ENCODE assay signal across 12 cellular contexts in the genomic region with DNA sequence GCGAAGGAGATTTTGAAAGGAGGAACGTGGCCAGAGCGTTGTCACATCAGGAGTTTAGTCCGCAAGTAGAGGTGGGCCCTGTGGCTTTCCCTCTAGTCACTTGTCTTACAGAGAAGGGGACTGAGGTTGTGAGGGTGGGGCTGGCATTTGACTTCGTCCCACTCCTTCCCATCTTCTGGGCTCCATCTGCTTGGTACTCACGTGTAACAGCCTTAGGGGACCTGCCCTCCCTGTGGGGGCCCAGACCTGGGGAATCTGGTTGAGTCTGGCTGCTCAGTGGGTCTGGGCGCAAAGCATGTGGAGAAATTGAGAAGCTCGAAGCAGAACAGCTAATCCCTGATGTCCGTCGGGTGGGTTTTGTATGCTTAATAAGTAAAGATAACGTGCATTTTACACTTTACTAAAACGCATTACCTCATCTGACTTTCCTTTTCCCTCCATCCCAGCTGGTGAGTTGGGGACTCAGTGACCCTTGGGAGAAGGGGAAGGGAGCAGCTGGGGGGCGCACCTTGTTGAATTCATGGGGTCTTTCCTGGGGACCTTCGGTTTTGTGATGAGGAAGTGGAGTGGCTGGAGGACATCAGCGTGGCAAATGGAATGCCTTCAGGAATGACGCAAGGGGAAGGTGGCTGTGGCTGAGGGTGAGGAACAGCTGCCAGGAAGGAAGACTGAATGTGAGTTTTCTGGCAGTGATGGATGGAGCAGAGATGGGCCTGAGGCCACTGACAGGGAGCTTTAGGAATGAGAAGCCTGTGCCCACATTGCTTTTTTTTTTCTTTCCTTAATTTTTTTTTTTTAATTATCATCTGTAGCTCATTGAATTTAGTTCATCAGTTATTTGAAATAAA. TPM values are rescaled to one million over a fixed set of nuclear protein-coding genes. Genes with fewer than 3 reads are reported as not detected.
DNase-seq lines count a peak whose midpoint lies in the region; ATAC-seq and TF ChIP-seq lines count a peak whose summit lies in the region.
"Had no signal": no experiment of that assay in that cellular context is flagged by ENCODE, and none has a peak within 500 bp of the region (broad histone marks: within the 10 kb centered on the region; RNA-seq: fewer than 3 reads in every experiment).

No MANE protein-coding gene starts in this region.

- DNase-seq in Calu3 (peak; percentile 54), fibroblast of the aortic adventitia (ENCODE audit: low read depth) (peak; percentile 79), progenitor cell of endocrine pancreas (ENCODE audit: low spot score, unreplicated experiment) (no peak), OCI-LY7 (ENCODE audit: low spot score) (no peak), activated gamma-delta T cell (lab: John Stamatoyannopoulos, UW) (no peak), natural killer cell (no peak)
- DNase-seq in CD8-positive, alpha-beta T cell, result no peak
- DNase-seq: activated CD4-positive, alpha-beta T cell treated with anti-CD3 and anti-CD28 coated beads, Interleukin-2, amount 50 U/mL, for 1 hour; cortex of kidney; NCI-H1417 treated with DMSO at 0.1 percent for 48 hours had no signal

- BruUV-seq in Calu3 (replicated peaks; lab: Mats Ljungman, UMichigan) (no TSS peak), OCI-LY7 (replicated peaks; lab: Mats Ljungman, UMichigan) (no TSS peak)

- H3K9me2 ChIP-seq in OCI-LY7 (ENCODE audit: insufficient read depth, low read length), result no peaks in the 10 kb centered on the region

- intact Hi-C loops in Calu3 (cut with micrococcal nuclease; ENCODE audit: unreplicated experiment), result no loop called here
- intact Hi-C loops in OCI-LY7 (cut with micrococcal nuclease; ENCODE audit: unreplicated experiment), result no loop called here
- intact Hi-C loops in natural killer cell (cut with micrococcal nuclease), result no loop called here
- intact Hi-C loops in CD8-positive, alpha-beta T cell (cut with DNase I, micrococcal nuclease), result no loop called here

- H3K27ac Mint-ChIP-seq in Calu3 (ENCODE audit: unreplicated experiment) (peak overlapping the region; percentile 76), progenitor cell of endocrine pancreas (peak overlapping the region; percentile 11), natural killer cell (no peak overlapping the region)
- H3K27ac Mint-ChIP-seq in CD8-positive, alpha-beta T cell, result no peak overlapping the region

- POLR2A ChIA-PET in OCI-LY7 (lab: Charles Lee), result no interaction called here
- POLR2A ChIA-PET in CD8-positive, alpha-beta T cell (lab: Charles Lee), result no interaction called here

- H2AFZ ChIP-seq in OCI-LY7 (ENCODE audit: low read length), result no peak overlapping the region

- H4K20me1 ChIP-seq in OCI-LY7 (ENCODE audit: insufficient read depth, low read length), result no peaks in the 10 kb centered on the region

- no peaks in the 10 kb centered on the region for H3K9me3 ChIP-seq in OCI-LY7 (ENCODE audit: low read length)
- no peaks in the 10 kb centered on the region for H3K9me3 ChIP-seq in CD8-positive, alpha-beta T cell (ENCODE audit: low read length)
- H3K9me3 ChIP-seq: tibial nerve had no signal

- H3K36me3 Mint-ChIP-seq in Calu3 (ENCODE audit: insufficient read depth, unreplicated experiment) (peaks cover 28% of the 10 kb centered on the region), progenitor cell of endocrine pancreas (ENCODE audit: insufficient read depth) (peaks cover 3% of the 10 kb centered on the region), natural killer cell (no peaks in the 10 kb centered on the region)
- no peaks in the 10 kb centered on the region for H3K36me3 Mint-ChIP-seq in CD8-positive, alpha-beta T cell

- ATAC-seq in SK-N-SH treated with all-trans-retinoic acid at 6 μM for 48 hours, result peak; percentile 59
- no peak for ATAC-seq in natural killer cell
- no peak for ATAC-seq in CD8-positive, alpha-beta T cell

- no peak overlapping the region for H3K4me3 ChIP-seq in fibroblast of the aortic adventitia (ENCODE audit: low read depth, low read length)
- no peak overlapping the region for H3K4me3 ChIP-seq in OCI-LY7 (ENCODE audit: low read depth, low read length, poor library complexity, severe bottlenecking)
- no peak overlapping the region for H3K4me3 ChIP-seq in CD8-positive, alpha-beta T cell (ENCODE audit: low read depth, low read length)
- H3K4me3 ChIP-seq: tibial nerve had no signal

- H3K4me3 Mint-ChIP-seq in Calu3 (ENCODE audit: low read depth, unreplicated experiment) (peak overlapping the region; percentile 27), progenitor cell of endocrine pancreas (ENCODE audit: low read depth) (no peak overlapping the region), natural killer cell (no peak overlapping the region)
- H3K4me3 Mint-ChIP-seq in CD8-positive, alpha-beta T cell, result no peak overlapping the region

- no peaks in the 10 kb centered on the region for H3K36me3 ChIP-seq in OCI-LY7 (ENCODE audit: insufficient read depth, low read length)
- H3K36me3 ChIP-seq in CD8-positive, alpha-beta T cell (ENCODE audit: insufficient read depth, low read length), result no peaks in the 10 kb centered on the region
- H3K36me3 ChIP-seq: tibial nerve had no signal

- H3K4me2 ChIP-seq in OCI-LY7 (ENCODE audit: low read length), result no peak overlapping the region

- H3K9me3 Mint-ChIP-seq in Calu3 (ENCODE audit: low read depth, unreplicated experiment), result no peaks in the 10 kb centered on the region
- H3K9me3 Mint-ChIP-seq in progenitor cell of endocrine pancreas (ENCODE audit: low read depth), result no peaks in the 10 kb centered on the region
- H3K9me3 Mint-ChIP-seq in natural killer cell, result no peaks in the 10 kb centered on the region
- H3K9me3 Mint-ChIP-seq in CD8-positive, alpha-beta T cell, result no peaks in the 10 kb centered on the region

- no peak overlapping the region for H3K27ac ChIP-seq in OCI-LY7 (ENCODE audit: low read depth, low read length, poor library complexity, severe bottlenecking)
- H3K27ac ChIP-seq in CD8-positive, alpha-beta T cell (ENCODE audit: low read depth, low read length), result no peak overlapping the region

- no peaks in the 10 kb centered on the region for H3K4me1 ChIP-seq in OCI-LY7 (ENCODE audit: insufficient read depth, low read length, poor library complexity, severe bottlenecking)
- no peaks in the 10 kb centered on the region for H3K4me1 ChIP-seq in CD8-positive, alpha-beta T cell (ENCODE audit: insufficient read depth, low read length)

- H3K27me3 Mint-ChIP-seq in Calu3 (ENCODE audit: unreplicated experiment), result no peaks in the 10 kb centered on the region
- no peaks in the 10 kb centered on the region for H3K27me3 Mint-ChIP-seq in progenitor cell of endocrine pancreas
- H3K27me3 Mint-ChIP-seq in natural killer cell (ENCODE audit: low read depth in 2 of 2), result peaks cover 7 to 12% of the 10 kb centered on the region in 2 donors
- peaks cover 14% of the 10 kb centered on the region for H3K27me3 Mint-ChIP-seq in CD8-positive, alpha-beta T cell (ENCODE audit: low read depth)

- no peaks in the 10 kb centered on the region for H3K27me3 ChIP-seq in CD8-positive, alpha-beta T cell (ENCODE audit: insufficient read depth, low read length)
- H3K27me3 ChIP-seq: tibial nerve had no signal

- CTCF ChIA-PET in Calu3 (lab: Charles Lee), result interaction anchor here (0.5 to 1.2 kb wide), 5 partner anchors 16 to 111 kb away, joined by 3 to 5 read pairs (median 4); no protein-coding TSS in a partner anchor
- CTCF ChIA-PET in OCI-LY7 (lab: Charles Lee; ENCODE audit: unreplicated experiment), result no interaction called here
- CTCF ChIA-PET in CD8-positive, alpha-beta T cell (lab: Charles Lee), result no interaction called here

- H3K4me1 Mint-ChIP-seq in Calu3 (ENCODE audit: low read depth, unreplicated experiment), result peaks cover 73% of the 10 kb centered on the region
- peaks cover 46% of the 10 kb centered on the region for H3K4me1 Mint-ChIP-seq in progenitor cell of endocrine pancreas (ENCODE audit: low read depth)
- H3K4me1 Mint-ChIP-seq in natural killer cell, result peaks cover 0 to 6% of the 10 kb centered on the region in 2 donors
- no peaks in the 10 kb centered on the region for H3K4me1 Mint-ChIP-seq in CD8-positive, alpha-beta T cell (ENCODE audit: low read depth)

- no peaks in the 10 kb centered on the region for H3K79me2 ChIP-seq in OCI-LY7 (ENCODE audit: insufficient read depth, low read depth, low read length)

- TF ChIP-seq CTCF in Calu3 (IDR thresholded peaks at IDR 0.05; ENCODE audit: unreplicated experiment), result no peak
- no peak for TF ChIP-seq CTCF in fibroblast of the aortic adventitia (IDR thresholded peaks at IDR 0.05; ENCODE audit: insufficient read depth, low read length)
- TF ChIP-seq CTCF in progenitor cell of endocrine pancreas (IDR thresholded peaks at IDR 0.05; ENCODE audit: unreplicated experiment), result no peak
- TF ChIP-seq CTCF in OCI-LY7 (conservative IDR thresholded peaks at IDR 0.05; ENCODE audit: low read length), result no peak
- TF ChIP-seq CTCF in natural killer cell (IDR thresholded peaks at IDR 0.05), result no peak
- no peak for TF ChIP-seq CTCF in CD8-positive, alpha-beta T cell (IDR thresholded peaks at IDR 0.05)

TF ChIP-seq in SK-N-SH treated with all-trans-retinoic acid at 6 μM for 48 hours, 23 proteins besides CTCF, POLR2A, EP300 and RAD21 (continues in another document):
- TF ChIP-seq CSDC2 (CRISPR knock-in tag; IDR thresholded peaks at IDR 0.05) (peak; percentile 35; the same call in 1 of the 2 replicates), OSR1 (CRISPR knock-in tag; IDR thresholded peaks at IDR 0.05) (no peak), ISL1 (CRISPR knock-in tag; IDR thresholded peaks at IDR 0.05) (peak; percentile 38), POU6F1 (CRISPR knock-in tag; IDR thresholded peaks at IDR 0.05; ENCODE audit: borderline replicate concordance, low read depth) (no peak)

RNA-seq across cellular contexts. Expression of gene ASAP2, which starts 44.8 kb away (rescaled TPM):
- total RNA-seq in Calu3 (2022), result 75.1 and 78.6 TPM in 2 replicates
- total RNA-seq in fibroblast of the aortic adventitia (ENCODE audit: low replicate concordance), result 37.1 and 76.4 TPM in 2 replicates
- total RNA-seq in progenitor cell of endocrine pancreas, result 65.4 and 69.3 TPM in 2 replicates
- total RNA-seq in OCI-LY7 (2014; rRNA removed; shearing (Covaris generic)), result 0.03 TPM in 1 of 2 replicates, not detected in the other
- 0.07 and 0.27 TPM in 2 replicates for total RNA-seq in OCI-LY7 (2022)
- total RNA-seq in natural killer cell, result 1 to 10 TPM in 1 of 3 donors, under 1 TPM in 2; 0.20 to 1.8 (median 0.60) TPM
- not detected for total RNA-seq in CD8-positive, alpha-beta T cell

Comparison
In these comparisons a context has a peak if more than half of its experiments do, and no peak if none do; other contexts are left out.
1. DNase-seq: peak in Calu3 (single experiment) and fibroblast of the aortic adventitia (single experiment); none in progenitor cell of endocrine pancreas (single experiment), OCI-LY7 (single experiment), activated gamma-delta T cell (single experiment), natural killer cell (single experiment) and CD8-positive, alpha-beta T cell (0 of 7).
2. H3K27ac Mint-ChIP-seq: peak in Calu3 (single experiment) and progenitor cell of endocrine pancreas (single experiment); none in natural killer cell (0 of 2) and CD8-positive, alpha-beta T cell (single experiment).
3. RNA of gene ASAP2, which starts 44.8 kb away (total RNA-seq): 75.1 to 78.6 TPM in Calu3, 37.1 to 76.4 TPM in fibroblast of the aortic adventitia and 65.4 to 69.3 TPM in progenitor cell of endocrine pancreas; 0.20 to 1.8 TPM in natural killer cell, 0.03 to 0.27 TPM in OCI-LY7 and not detected in CD8-positive, alpha-beta T cell; every median in the first group is over 10 times any median in the second.